In genomic region chr1:234188454-234188792, GRCh38 we compare ENCODE assay signal across 10 cellular contexts.
DNase-seq lines count a peak whose midpoint lies in the region; ATAC-seq and TF ChIP-seq lines count a peak whose summit lies in the region.
"Had no signal": no experiment of that assay in that cellular context is flagged by ENCODE, and none has a peak within 500 bp of the region (broad histone marks: within the 10 kb centered on the region; RNA-seq: fewer than 3 reads in every experiment).

No MANE protein-coding gene starts in this region.

- DNase-seq in COLO829 (ENCODE audit: low spot score) (peak; percentile 27), HFF-Myc (ENCODE audit: extremely low read depth, low read depth) (no peak), OCI-M1 (lab: John Stamatoyannopoulos, UW) (peak; percentile 7), esophagus muscularis mucosa (ENCODE audit: extremely low spot score) (peak; percentile 77), stomach (no peak), substantia nigra (lab: John Stamatoyannopoulos, UW) (no peak)
- DNase-seq: activated gamma-delta T cell treated with Interleukin-2 at 50 U/mL for 16 hours, GF-D8 had no signal

- TF ChIP-seq CTCF in HFF-Myc (IDR thresholded peaks at IDR 0.05; ENCODE audit: low read depth, low read length, missing control alignments) (peak; percentile 35), esophagus muscularis mucosa (IDR thresholded peaks at IDR 0.05) (no peak), stomach (IDR thresholded peaks at IDR 0.05) (no peak)

- H3K36me3 ChIP-seq in esophagus muscularis mucosa (no peaks in the 10 kb centered on the region), stomach (no peaks in the 10 kb centered on the region)

- TF ChIP-seq POLR2A in esophagus muscularis mucosa (IDR thresholded peaks at IDR 0.05; ENCODE audit: low read depth) (no peak), stomach (IDR thresholded peaks at IDR 0.05) (no peak)

- peaks cover 0 to 19% (median 13%) of the 10 kb centered on the region in 4 donors for H3K9me3 ChIP-seq in esophagus muscularis mucosa
- peaks cover 0 to 14% (median 11%) of the 10 kb centered on the region in 4 donors for H3K9me3 ChIP-seq in stomach

- intact Hi-C loops in esophagus muscularis mucosa (cut with DNase I): no loop called here
- intact Hi-C loops in stomach (cut with DNase I; ENCODE audit: low total_unique reads): no loop called here

- TF ChIP-seq EP300 in esophagus muscularis mucosa (IDR thresholded peaks at IDR 0.05) (no peak), stomach (IDR thresholded peaks at IDR 0.05) (no peak)

- H3K4me1 ChIP-seq in esophagus muscularis mucosa: no peaks in the 10 kb centered on the region
- H3K4me1 ChIP-seq in stomach: no peaks in the 10 kb centered on the region

- 52% methylated on average over 3 of the region's 3 CpGs for WGBS in esophagus muscularis mucosa
- 34 to 47% (median 40%) methylated on average over 3 of the region's 3 CpGs for WGBS in stomach, 5 donors

- no peak for ATAC-seq in GM19023 (IDR thresholded peaks at IDR 0.05; ENCODE audit: unreplicated experiment)
- ATAC-seq in GM18498 (IDR thresholded peaks at IDR 0.05; ENCODE audit: unreplicated experiment): no peak

- H3K27ac ChIP-seq in esophagus muscularis mucosa (replicated peaks in 1 of 4): no peak overlapping the region
- no peak overlapping the region for H3K27ac ChIP-seq in stomach
- H3K27ac ChIP-seq in substantia nigra (ENCODE audit: low read depth, low read length, poor library complexity, severe bottlenecking): no peak overlapping the region

- peaks cover 0 to 31% (median 0%) of the 10 kb centered on the region in 4 donors for H3K27me3 ChIP-seq in esophagus muscularis mucosa
- H3K27me3 ChIP-seq in stomach: peaks cover 0 to 6% (median 0%) of the 10 kb centered on the region in 3 donors

- H3K4me3 ChIP-seq in HFF-Myc (replicated peaks; ENCODE audit: low read depth, low read length) (no peak overlapping the region), esophagus muscularis mucosa (no peak overlapping the region), stomach (no peak overlapping the region)

Comparison
In these comparisons a context has a peak if more than half of its experiments do, and no peak if none do; other contexts are left out.
1. DNase-seq: peak in COLO829 (single experiment), OCI-M1 (single experiment) and esophagus muscularis mucosa (single experiment); none in HFF-Myc (single experiment), stomach (single experiment) and substantia nigra (0 of 49).